15 cellular contexts compared by ENCODE assay signal in the genomic region with DNA sequence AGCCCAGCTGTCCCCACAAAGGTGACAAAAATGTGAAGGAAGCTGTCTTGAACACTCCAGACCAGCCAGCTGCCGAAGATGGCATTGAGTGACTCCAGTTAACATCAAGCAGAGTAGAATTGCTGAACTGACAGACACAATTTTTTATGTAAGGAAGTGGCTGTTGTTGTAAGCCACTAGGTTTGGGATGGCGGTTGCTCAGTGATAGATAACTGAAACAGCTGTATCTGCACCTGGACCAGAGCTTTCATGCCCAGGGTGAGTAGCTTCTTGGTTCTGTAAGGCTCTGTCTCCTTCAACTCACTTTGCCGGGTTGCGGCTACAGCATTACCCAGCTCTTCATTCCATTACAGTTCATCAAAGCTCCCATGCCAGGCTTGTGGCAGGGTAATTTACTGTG. TPM values are rescaled to one million over a fixed set of nuclear protein-coding genes. Genes with fewer than 3 reads are reported as not detected.
DNase-seq lines count a peak whose midpoint lies in the region; ATAC-seq and TF ChIP-seq lines count a peak whose summit lies in the region.
"Had no signal": no experiment of that assay in that cellular context is flagged by ENCODE, and none has a peak within 500 bp of the region (broad histone marks: within the 10 kb centered on the region; RNA-seq: fewer than 3 reads in every experiment).

No MANE protein-coding gene starts in this region.

- ATAC-seq in activated naive CD8-positive, alpha-beta T cell treated with anti-CD3 and anti-CD28 coated beads, Interleukin-2, amount 10 ng/mL, durations not matched to agents 7 days and 5 days (ENCODE audit: low read depth), result peak; percentile 67
- ATAC-seq: esophagus mucosa had no signal

- H3K4me1 ChIP-seq in neutrophil (ENCODE audit: control insufficient read depth in 1 of 2, insufficient read depth in 1 of 2, low read depth in 1 of 2, low read length in 1 of 2) (peaks cover 54 to 68% of the 10 kb centered on the region in 2 experiments), ascending aorta (peaks cover 0 to 11% of the 10 kb centered on the region in 2 donors)

- H3K9me3 ChIP-seq in neutrophil, result no peaks in the 10 kb centered on the region
- H3K9me3 ChIP-seq in ascending aorta, result no peaks in the 10 kb centered on the region
- H3K9me3 ChIP-seq: SK-N-SH had no signal

- H3K36me3 Mint-ChIP-seq in activated CD4-positive, alpha-beta T cell treated with anti-CD3 and anti-CD28 coated beads, Interleukin-2, amount 10 ng/mL, durations not matched to agents 24 days and 14 days (ENCODE audit: low read depth), result peaks cover 4% of the 10 kb centered on the region
- H3K36me3 Mint-ChIP-seq in activated naive CD8-positive, alpha-beta T cell treated with anti-CD3 and anti-CD28 coated beads, Interleukin-2, amount 10 ng/mL, durations not matched to agents 7 days and 5 days, result peaks cover 2% of the 10 kb centered on the region

- H3K4me3 Mint-ChIP-seq in activated CD4-positive, alpha-beta T cell treated with anti-CD3 and anti-CD28 coated beads, Interleukin-2, amount 10 ng/mL, durations not matched to agents 24 days and 14 days, result peak overlapping the region; percentile 52
- H3K4me3 Mint-ChIP-seq in activated naive CD8-positive, alpha-beta T cell treated with anti-CD3 and anti-CD28 coated beads, Interleukin-2, amount 10 ng/mL, durations not matched to agents 7 days and 5 days, result peak overlapping the region; percentile 73

- intact Hi-C loops in activated CD4-positive, alpha-beta T cell treated with anti-CD3 and anti-CD28 coated beads, Interleukin-2, amount 10 ng/mL, durations not matched to agents 24 days and 14 days (cut with micrococcal nuclease), result no loop called here
- intact Hi-C loops in ascending aorta (cut with DNase I), result no loop called here

- TF ChIP-seq CTCF in neutrophil (IDR thresholded peaks at IDR 0.05) (no peak), ascending aorta (IDR thresholded peaks at IDR 0.05) (no peak)

- H3K27ac ChIP-seq in neutrophil (peak overlapping the region; percentile 67), ascending aorta (no peak overlapping the region)

- H3K4me1 Mint-ChIP-seq in activated CD4-positive, alpha-beta T cell treated with anti-CD3 and anti-CD28 coated beads, Interleukin-2, amount 10 ng/mL, durations not matched to agents 24 days and 14 days, result peaks cover 41% of the 10 kb centered on the region
- peaks cover 48% of the 10 kb centered on the region for H3K4me1 Mint-ChIP-seq in activated naive CD8-positive, alpha-beta T cell treated with anti-CD3 and anti-CD28 coated beads, Interleukin-2, amount 10 ng/mL, durations not matched to agents 7 days and 5 days

- no peaks in the 10 kb centered on the region for H3K27me3 ChIP-seq in neutrophil
- no peaks in the 10 kb centered on the region for H3K27me3 ChIP-seq in ascending aorta

- H3K27me3 Mint-ChIP-seq in activated CD4-positive, alpha-beta T cell treated with anti-CD3 and anti-CD28 coated beads, Interleukin-2, amount 10 ng/mL, durations not matched to agents 24 days and 14 days, result no peaks in the 10 kb centered on the region
- H3K27me3 Mint-ChIP-seq in activated naive CD8-positive, alpha-beta T cell treated with anti-CD3 and anti-CD28 coated beads, Interleukin-2, amount 10 ng/mL, durations not matched to agents 7 days and 5 days, result no peaks in the 10 kb centered on the region
- H3K27me3 Mint-ChIP-seq: progenitor cell of endocrine pancreas had no signal

- H3K4me3 ChIP-seq in neutrophil (ENCODE audit: low read depth in 1 of 2, low read length in 1 of 2) (no peak overlapping the region), ascending aorta (no peak overlapping the region)

- H3K36me3 ChIP-seq in neutrophil, result no peaks in the 10 kb centered on the region
- no peaks in the 10 kb centered on the region for H3K36me3 ChIP-seq in ascending aorta

- no peaks in the 10 kb centered on the region for H3K9me3 Mint-ChIP-seq in activated CD4-positive, alpha-beta T cell treated with anti-CD3 and anti-CD28 coated beads, Interleukin-2, amount 10 ng/mL, durations not matched to agents 24 days and 14 days
- no peaks in the 10 kb centered on the region for H3K9me3 Mint-ChIP-seq in activated naive CD8-positive, alpha-beta T cell treated with anti-CD3 and anti-CD28 coated beads, Interleukin-2, amount 10 ng/mL, durations not matched to agents 7 days and 5 days

- POLR2A ChIA-PET in activated naive CD8-positive, alpha-beta T cell treated with anti-CD3 and anti-CD28 coated beads, Interleukin-2, amount 10 ng/mL, durations not matched to agents 7 days and 5 days (lab: Charles Lee), result interaction anchor here (1.1 to 2.4 kb wide), 2 partner anchors 9 to 66 kb away, joined by 3 to 16 read pairs; no protein-coding TSS in a partner anchor

- H3K27ac Mint-ChIP-seq in activated CD4-positive, alpha-beta T cell treated with anti-CD3 and anti-CD28 coated beads, Interleukin-2, amount 10 ng/mL, durations not matched to agents 24 days and 14 days, result peak overlapping the region; percentile 88
- H3K27ac Mint-ChIP-seq in activated naive CD8-positive, alpha-beta T cell treated with anti-CD3 and anti-CD28 coated beads, Interleukin-2, amount 10 ng/mL, durations not matched to agents 7 days and 5 days, result peak overlapping the region; percentile 88

- DNase-seq in activated CD4-positive, alpha-beta T cell treated with anti-CD3 and anti-CD28 coated beads, Interleukin-2, amount 10 ng/mL, durations not matched to agents 24 days and 14 days, result peak; percentile 79
- no peak for DNase-seq in activated CD4-positive, alpha-beta T cell treated with anti-CD3 and anti-CD28 coated beads for 48 hours
- DNase-seq in MV-4-11 (lab: John Stamatoyannopoulos, UW) (peak; percentile 24), DMS153 (lab: John Stamatoyannopoulos, UW) (no peak), ascending aorta (ENCODE audit: low spot score in 2 of 2) (no peak)
- DNase-seq in activated naive CD8-positive, alpha-beta T cell treated with anti-CD3 and anti-CD28 coated beads, Interleukin-2, amount 10 ng/mL, durations not matched to agents 7 days and 5 days, result no peak
- no peak for DNase-seq in stimulated activated CD4-positive, alpha-beta T cell treated with anti-CD3 and anti-CD28 coated beads, Interleukin-4, amount 100 ng/mL, for 1 hour
- DNase-seq: 8988T, anterior cingulate cortex, kidney glomerular epithelial cell, NCI-H187 treated with DMSO at 0.1 percent for 48 hours, SK-N-SH had no signal

RNA-seq across cellular contexts. Expression of a gene that starts 49.7 kb away (rescaled TPM):
- total RNA-seq in activated CD4-positive, alpha-beta T cell treated with anti-CD3 and anti-CD28 coated beads, Interleukin-2, amount 10 ng/mL, durations not matched to agents 24 days and 14 days, result 18.8 and 22.9 TPM in 2 replicates
- total RNA-seq in activated naive CD8-positive, alpha-beta T cell treated with anti-CD3 and anti-CD28 coated beads, Interleukin-2, amount 10 ng/mL, durations not matched to agents 7 days and 5 days, result 10 to 100 TPM; 10.9 to 11.3 TPM
- 18.8 TPM for total RNA-seq in ascending aorta

Comparison
In these comparisons a context has a peak if more than half of its experiments do, and no peak if none do; other contexts are left out.
1. DNase-seq: peak in activated CD4-positive, alpha-beta T cell treated with anti-CD3 and anti-CD28 coated beads, Interleukin-2, amount 10 ng/mL, durations not matched to agents 24 days and 14 days (single experiment) and MV-4-11 (single experiment); none in activated CD4-positive, alpha-beta T cell treated with anti-CD3 and anti-CD28 coated beads for 48 hours (single experiment), activated naive CD8-positive, alpha-beta T cell treated with anti-CD3 and anti-CD28 coated beads, Interleukin-2, amount 10 ng/mL, durations not matched to agents 7 days and 5 days (single experiment), DMS153 (single experiment), stimulated activated CD4-positive, alpha-beta T cell treated with anti-CD3 and anti-CD28 coated beads, Interleukin-4, amount 100 ng/mL, for 1 hour (single experiment) and ascending aorta (0 of 2).